29 cellular contexts compared by ENCODE assay signal in genomic region chr2:54513364-54513715, GRCh38.
"Had no signal": no experiment of that assay in that cellular context is flagged by ENCODE, and none has a peak within 500 bp of the region (broad histone marks: within the 10 kb centered on the region; RNA-seq: fewer than 3 reads in every experiment).

No MANE protein-coding gene starts in this region.

- H3K4me3 Mint-ChIP-seq: activated CD4-positive, alpha-beta memory T cell treated with anti-CD3 and anti-CD28 coated beads, Interleukin-2, amount 10 ng/mL, durations not matched to agents 7 days and 5 days; activated CD4-positive, alpha-beta T cell treated with anti-CD3 and anti-CD28 coated beads, Interleukin-2, amount 10 ng/mL, durations not matched to agents 7 days and 5 days; activated naive CD4-positive, alpha-beta T cell treated with anti-CD3 and anti-CD28 coated beads, Interleukin-2, amount 10 ng/mL, durations not matched to agents 7 days and 5 days; activated naive CD8-positive, alpha-beta T cell treated with anti-CD3 and anti-CD28 coated beads, Interleukin-2, amount 10 ng/mL, durations not matched to agents 7 days and 5 days; activated T-cell treated with anti-CD3 and anti-CD28 coated beads, Interleukin-2, amount 50 U/mL, for 24 hours; endodermal cell; mesothelial cell of epicardium; naive B cell; stimulated activated naive B cell treated with anti-CD40 and anti-IgM and Interleukin-4, amounts not matched to agents 10 μg/mL and 1 μg/mL and 100 μg/mL, for 72 hours; WTC11 had no signal

- H3K9me3 ChIP-seq: esophagus muscularis mucosa, gastrocnemius medialis, psoas muscle, stomach, suprapubic skin, tibial artery, upper lobe of right lung had no signal

- H3K9me3 Mint-ChIP-seq: activated CD4-positive, alpha-beta memory T cell treated with anti-CD3 and anti-CD28 coated beads, Interleukin-2, amount 10 ng/mL, durations not matched to agents 7 days and 5 days; activated CD4-positive, alpha-beta T cell treated with anti-CD3 and anti-CD28 coated beads, Interleukin-2, amount 10 ng/mL, durations not matched to agents 7 days and 5 days; activated naive CD4-positive, alpha-beta T cell treated with anti-CD3 and anti-CD28 coated beads, Interleukin-2, amount 10 ng/mL, durations not matched to agents 7 days and 5 days; activated naive CD8-positive, alpha-beta T cell treated with anti-CD3 and anti-CD28 coated beads, Interleukin-2, amount 10 ng/mL, durations not matched to agents 7 days and 5 days; activated T-cell treated with anti-CD3 and anti-CD28 coated beads, Interleukin-2, amount 50 U/mL, for 24 hours; endodermal cell; mesothelial cell of epicardium; naive B cell; stimulated activated naive B cell treated with anti-CD40 and anti-IgM and Interleukin-4, amounts not matched to agents 10 μg/mL and 1 μg/mL and 100 μg/mL, for 72 hours; WTC11 had no signal

- H3K9ac ChIP-seq: parathyroid adenoma had no signal

- FAIRE-seq: astrocyte, islet of Langerhans had no signal

- H3K4me3 ChIP-seq: esophagus muscularis mucosa, gastrocnemius medialis, psoas muscle, stomach, suprapubic skin, tibial artery, upper lobe of right lung had no signal

- H2AFZ ChIP-seq: parathyroid adenoma had no signal

- DNase-seq: activated CD4-positive, alpha-beta memory T cell treated with anti-CD3 and anti-CD28 coated beads, Interleukin-2, amount 10 ng/mL, durations not matched to agents 7 days and 5 days; activated CD4-positive, alpha-beta T cell treated with anti-CD3 and anti-CD28 coated beads for 1 hour; activated CD4-positive, alpha-beta T cell treated with anti-CD3 and anti-CD28 coated beads, Interleukin-2, amount 10 ng/mL, durations not matched to agents 7 days and 5 days; activated CD8-positive, alpha-beta memory T cell treated with anti-CD3 and anti-CD28 coated beads, Interleukin-2, amount 50 U/mL, for 48 hours; activated gamma-delta T cell; activated naive CD4-positive, alpha-beta T cell treated with anti-CD3 and anti-CD28 coated beads, Interleukin-2, amount 10 ng/mL, durations not matched to agents 7 days and 5 days; activated naive CD8-positive, alpha-beta T cell treated with anti-CD3 and anti-CD28 coated beads, Interleukin-2, amount 10 ng/mL, durations not matched to agents 7 days and 5 days; activated T-cell treated with anti-CD3 and anti-CD28 coated beads, Interleukin-2, amount 50 U/mL, for 24 hours; amniotic stem cell; caudate nucleus; endodermal cell; glutamatergic neuron; naive B cell; nucleus accumbens; psoas muscle; stimulated activated CD4-positive, alpha-beta T cell treated with anti-CD3 and anti-CD28 coated beads, Interleukin-15, amount 100 ng/mL, for 24 hours; stimulated activated CD4-positive, alpha-beta T cell treated with anti-CD3 and anti-CD28 coated beads, Interleukin-2, amount 100 ng/mL, for 24 hours; stimulated activated naive B cell treated with anti-CD40 and anti-IgM and Interleukin-4, amounts not matched to agents 10 μg/mL and 1 μg/mL and 100 μg/mL, for 72 hours; stomach; tibial artery; upper lobe of right lung had no signal

- H3K36me3 Mint-ChIP-seq: activated naive CD4-positive, alpha-beta T cell treated with anti-CD3 and anti-CD28 coated beads, Interleukin-2, amount 10 ng/mL, durations not matched to agents 7 days and 5 days; activated naive CD8-positive, alpha-beta T cell treated with anti-CD3 and anti-CD28 coated beads, Interleukin-2, amount 10 ng/mL, durations not matched to agents 7 days and 5 days; mesothelial cell of epicardium; naive B cell; stimulated activated naive B cell treated with anti-CD40 and anti-IgM and Interleukin-4, amounts not matched to agents 10 μg/mL and 1 μg/mL and 100 μg/mL, for 72 hours; WTC11 had no signal

- H3K27me3 Mint-ChIP-seq: activated CD4-positive, alpha-beta memory T cell treated with anti-CD3 and anti-CD28 coated beads, Interleukin-2, amount 10 ng/mL, durations not matched to agents 7 days and 5 days; activated naive CD4-positive, alpha-beta T cell treated with anti-CD3 and anti-CD28 coated beads, Interleukin-2, amount 10 ng/mL, durations not matched to agents 7 days and 5 days; naive B cell; stimulated activated naive B cell treated with anti-CD40 and anti-IgM and Interleukin-4, amounts not matched to agents 10 μg/mL and 1 μg/mL and 100 μg/mL, for 72 hours had no signal

- H3K27ac ChIP-seq: parathyroid adenoma, stomach, suprapubic skin, tibial artery, upper lobe of right lung had no signal

- H3K27ac Mint-ChIP-seq: activated CD4-positive, alpha-beta memory T cell treated with anti-CD3 and anti-CD28 coated beads, Interleukin-2, amount 10 ng/mL, durations not matched to agents 7 days and 5 days; activated CD4-positive, alpha-beta T cell treated with anti-CD3 and anti-CD28 coated beads, Interleukin-2, amount 10 ng/mL, durations not matched to agents 7 days and 5 days; activated naive CD4-positive, alpha-beta T cell treated with anti-CD3 and anti-CD28 coated beads, Interleukin-2, amount 10 ng/mL, durations not matched to agents 7 days and 5 days; activated naive CD8-positive, alpha-beta T cell treated with anti-CD3 and anti-CD28 coated beads, Interleukin-2, amount 10 ng/mL, durations not matched to agents 7 days and 5 days; activated T-cell treated with anti-CD3 and anti-CD28 coated beads, Interleukin-2, amount 50 U/mL, for 24 hours; endodermal cell; mesothelial cell of epicardium; naive B cell; stimulated activated naive B cell treated with anti-CD40 and anti-IgM and Interleukin-4, amounts not matched to agents 10 μg/mL and 1 μg/mL and 100 μg/mL, for 72 hours; WTC11 had no signal

- H3K36me3 ChIP-seq: gastrocnemius medialis, stomach, suprapubic skin, tibial artery, upper lobe of right lung had no signal

- H3K27me3 ChIP-seq: esophagus muscularis mucosa, gastrocnemius medialis, stomach, suprapubic skin, tibial artery, upper lobe of right lung had no signal

- H3K4me1 Mint-ChIP-seq: activated CD4-positive, alpha-beta memory T cell treated with anti-CD3 and anti-CD28 coated beads, Interleukin-2, amount 10 ng/mL, durations not matched to agents 7 days and 5 days; naive B cell; stimulated activated naive B cell treated with anti-CD40 and anti-IgM and Interleukin-4, amounts not matched to agents 10 μg/mL and 1 μg/mL and 100 μg/mL, for 72 hours had no signal
